8 cellular contexts compared by ENCODE assay signal in the genomic region with DNA sequence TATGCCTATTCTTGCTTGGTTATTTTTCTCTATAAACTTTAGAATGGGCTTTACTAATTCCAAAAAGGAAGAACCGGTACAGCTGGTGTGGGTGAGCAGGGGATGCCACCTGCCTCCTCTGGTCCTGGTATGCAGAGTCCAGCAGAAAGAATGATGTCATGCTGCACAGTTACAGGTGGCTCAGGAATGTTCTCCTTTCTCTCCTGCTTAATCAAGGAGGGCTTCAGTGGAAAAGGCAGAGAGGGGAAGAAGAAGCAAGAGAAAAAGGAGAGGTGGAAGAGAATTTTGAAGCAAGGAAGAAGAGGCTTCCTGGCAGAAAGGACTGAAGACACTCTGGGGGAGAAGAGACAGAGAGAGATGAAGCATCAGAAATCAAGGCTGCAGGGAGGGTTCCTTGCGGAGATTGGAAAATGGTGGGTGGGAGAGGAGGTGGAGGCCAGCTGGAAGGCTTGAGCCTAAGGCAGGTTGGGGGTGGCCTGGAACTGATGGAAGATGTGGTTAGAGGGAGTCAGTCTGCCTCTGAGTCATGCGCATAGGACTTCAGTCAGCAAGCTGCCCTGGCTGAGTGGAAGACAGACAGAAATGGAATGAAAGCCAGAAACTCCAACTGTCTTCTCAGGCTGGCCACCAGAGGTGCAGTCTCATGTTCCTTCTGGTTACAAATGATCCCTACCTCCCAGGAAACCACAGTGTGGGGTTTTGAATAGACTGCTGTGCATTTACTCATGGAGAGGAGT.
A peak's percentile ranks its signal among the peaks of the same experiment; 100 is the strongest.
DNase-seq lines count a peak whose midpoint lies in the region; ATAC-seq and TF ChIP-seq lines count a peak whose summit lies in the region.

No MANE protein-coding gene starts in this region.

- H3K27ac ChIP-seq in WERI-Rb-1: no peak overlapping the region
- no peak overlapping the region for H3K27ac ChIP-seq in naive thymus-derived CD4-positive, alpha-beta T cell (ENCODE audit: low read depth, low read length)

- CTCF ChIA-PET in naive thymus-derived CD4-positive, alpha-beta T cell (lab: Charles Lee): no interaction called here

- peaks cover 29 to 54% (median 39%) of the 10 kb centered on the region in 5 donors for H3K27me3 Mint-ChIP-seq in naive thymus-derived CD4-positive, alpha-beta T cell

- DNase-seq in COLO668 (lab: John Stamatoyannopoulos, UW; ENCODE audit: unreplicated experiment) (peak; percentile 3), HT1080 (ENCODE audit: low read depth) (peak; percentile 91), WERI-Rb-1 (peak; percentile 75), kidney tubule cell (ENCODE audit: low spot score) (peak; percentile 88), COR-L47 (lab: John Stamatoyannopoulos, UW) (no peak)
- DNase-seq in naive thymus-derived CD4-positive, alpha-beta T cell: no peak
- no peak for DNase-seq in stimulated activated CD4-positive, alpha-beta T cell treated with anti-CD3 and anti-CD28 coated beads, Interleukin-2, amount 100 ng/mL, for 24 hours

- no peaks in the 10 kb centered on the region for H3K27me3 ChIP-seq in WERI-Rb-1 (ENCODE audit: insufficient read depth, low read depth, severe bottlenecking)
- H3K27me3 ChIP-seq in naive thymus-derived CD4-positive, alpha-beta T cell (ENCODE audit: control insufficient read depth in 2 of 2, insufficient read depth in 2 of 2, low read length in 2 of 2): no peaks in the 10 kb centered on the region

- H3K36me3 ChIP-seq in WERI-Rb-1: no peaks in the 10 kb centered on the region
- H3K36me3 ChIP-seq in naive thymus-derived CD4-positive, alpha-beta T cell (ENCODE audit: control insufficient read depth in 2 of 3, insufficient read depth in 3 of 3, low read length in 3 of 3): no peaks in the 10 kb centered on the region

- peaks cover 0 to 8% (median 0%) of the 10 kb centered on the region in 5 donors for H3K36me3 Mint-ChIP-seq in naive thymus-derived CD4-positive, alpha-beta T cell

- no peak overlapping the region for H3K4me3 ChIP-seq in WERI-Rb-1 (ENCODE audit: low read depth, low read length)
- H3K4me3 ChIP-seq in naive thymus-derived CD4-positive, alpha-beta T cell (ENCODE audit: low read length): no peak overlapping the region

- no peaks in the 10 kb centered on the region for H3K4me1 Mint-ChIP-seq in naive thymus-derived CD4-positive, alpha-beta T cell

- ATAC-seq in naive thymus-derived CD4-positive, alpha-beta T cell: no peak
- no peak for ATAC-seq in HG03097 (IDR thresholded peaks at IDR 0.05; ENCODE audit: low FRiP score, unreplicated experiment)

- intact Hi-C loops in naive thymus-derived CD4-positive, alpha-beta T cell (cut with micrococcal nuclease): loop anchor here in 1 of 2 donors (10.0 kb wide), 1 partner anchor 45 kb away; no protein-coding TSS in a partner anchor

- H3K4me1 ChIP-seq in naive thymus-derived CD4-positive, alpha-beta T cell (ENCODE audit: control insufficient read depth in 2 of 2, insufficient read depth in 2 of 2, low read length in 2 of 2): no peaks in the 10 kb centered on the region

- no peak overlapping the region for H3K27ac Mint-ChIP-seq in naive thymus-derived CD4-positive, alpha-beta T cell

- TF ChIP-seq CTCF in WERI-Rb-1 (IDR thresholded peaks at IDR 0.05; ENCODE audit: low read depth, low read length): peak; percentile 83

- no peak overlapping the region for H3K4me3 Mint-ChIP-seq in naive thymus-derived CD4-positive, alpha-beta T cell

- H3K9me3 ChIP-seq in WERI-Rb-1 (ENCODE audit: severe bottlenecking): peaks cover 8% of the 10 kb centered on the region
- no peaks in the 10 kb centered on the region for H3K9me3 ChIP-seq in naive thymus-derived CD4-positive, alpha-beta T cell (ENCODE audit: control insufficient read depth in 2 of 3, low read length in 3 of 3)

- POLR2A ChIA-PET in naive thymus-derived CD4-positive, alpha-beta T cell (lab: Charles Lee): no interaction called here

- H3K9me3 Mint-ChIP-seq in naive thymus-derived CD4-positive, alpha-beta T cell: peaks cover 0 to 11% (median 5%) of the 10 kb centered on the region in 11 donors

Comparison
In these comparisons a context has a peak if more than half of its experiments do, and no peak if none do; other contexts are left out.
1. DNase-seq: peak in COLO668 (single experiment), HT1080 (single experiment), WERI-Rb-1 (single experiment) and kidney tubule cell (single experiment); none in COR-L47 (single experiment), naive thymus-derived CD4-positive, alpha-beta T cell (0 of 9) and stimulated activated CD4-positive, alpha-beta T cell treated with anti-CD3 and anti-CD28 coated beads, Interleukin-2, amount 100 ng/mL, for 24 hours (0 of 2).